7 cellular contexts compared by ENCODE assay signal in the genomic region with DNA sequence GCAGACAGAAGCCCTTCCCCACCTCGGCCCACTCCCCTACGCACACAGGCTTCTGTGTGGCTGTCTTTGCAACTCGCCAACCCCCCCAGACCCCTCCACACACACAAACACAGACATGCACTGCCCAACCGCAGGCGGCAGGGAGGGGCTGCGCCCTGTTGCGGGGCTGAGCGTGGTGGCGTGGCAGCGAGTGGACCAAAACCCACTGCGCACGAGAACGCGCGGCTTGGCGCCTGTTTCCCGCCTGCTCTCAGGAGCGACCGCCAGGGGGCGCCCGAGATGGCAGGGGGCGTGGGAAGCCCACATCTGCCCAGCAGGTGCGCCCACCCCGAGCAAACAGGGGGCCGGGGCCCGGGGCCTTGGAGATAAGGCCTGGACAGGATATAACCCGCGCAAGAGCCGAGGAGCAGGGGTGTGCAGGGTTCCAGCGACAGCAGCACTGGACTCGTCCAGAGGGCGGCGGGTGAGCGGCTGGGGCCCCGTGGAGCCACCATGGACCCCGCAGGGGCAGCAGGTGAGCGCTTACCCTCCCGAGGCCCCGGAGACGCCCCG. TPM values are rescaled to one million over a fixed set of nuclear protein-coding genes. Genes with fewer than 3 reads are reported as not detected.
A peak's percentile ranks its signal among the peaks of the same experiment; 100 is the strongest.
DNase-seq lines count a peak whose midpoint lies in the region; ATAC-seq and TF ChIP-seq lines count a peak whose summit lies in the region.

A gene with protein sequence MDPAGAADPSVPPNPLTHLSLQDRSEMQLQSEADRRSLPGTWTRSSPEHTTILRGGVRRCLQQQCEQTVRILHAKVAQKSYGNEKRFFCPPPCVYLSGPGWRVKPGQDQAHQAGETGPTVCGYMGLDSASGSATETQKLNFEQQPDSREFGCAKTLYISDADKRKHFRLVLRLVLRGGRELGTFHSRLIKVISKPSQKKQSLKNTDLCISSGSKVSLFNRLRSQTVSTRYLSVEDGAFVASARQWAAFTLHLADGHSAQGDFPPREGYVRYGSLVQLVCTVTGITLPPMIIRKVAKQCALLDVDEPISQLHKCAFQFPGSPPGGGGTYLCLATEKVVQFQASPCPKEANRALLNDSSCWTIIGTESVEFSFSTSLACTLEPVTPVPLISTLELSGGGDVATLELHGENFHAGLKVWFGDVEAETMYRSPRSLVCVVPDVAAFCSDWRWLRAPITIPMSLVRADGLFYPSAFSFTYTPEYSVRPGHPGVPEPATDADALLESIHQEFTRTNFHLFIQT (plus strand): TSS at position 410 of the 552 bp plus-strand sequence. CDS start 83 bp downstream, at position 493.

- POLR2A ChIA-PET in HCT116 (lab: Charles Lee), result no interaction called here

- intact Hi-C loops in HCT116 (cut with micrococcal nuclease), result no loop called here

- no peak within 1 kb of the TSS for H3K27ac ChIP-seq in HCT116 (ENCODE audit: low read depth, low read length)

- no peak within 1 kb of the TSS for H3K9ac ChIP-seq in HCT116 (ENCODE audit: low read length)

- ATAC-seq in HCT116, result peak; percentile 82
- no peak for ATAC-seq in HG02981 (IDR thresholded peaks at IDR 0.05; ENCODE audit: unreplicated experiment)

- no peaks in the 10 kb centered on the region for H3K36me3 ChIP-seq in HCT116 (ENCODE audit: control insufficient read depth in 1 of 2, insufficient read depth in 2 of 2, low read length in 2 of 2)

- BruUV-seq in HCT116 (replicated peaks; lab: Mats Ljungman, UMichigan), result no TSS peak

- DNase-seq in HCT116 (ENCODE audit: low read depth, low spot score) (no peak), epithelial cell of esophagus (ENCODE audit: low read depth) (no peak), retinal pigment epithelial cell (ENCODE audit: low read depth) (no peak), NCI-H226 (no peak), KG1 (lab: John Stamatoyannopoulos, UW) (no peak)
- peak; percentile 61 for DNase-seq in activated CD4-positive, alpha-beta T cell treated with anti-CD3 and anti-CD28 coated beads for 48 hours

- CTCF ChIA-PET in HCT116 (lab: Charles Lee), result interaction anchor here (0.7 to 1.0 kb wide), 2 partner anchors 9 to 12 kb away, joined by 3 read pairs; no protein-coding TSS in a partner anchor

- no peaks in the 10 kb centered on the region for H3K9me3 ChIP-seq in HCT116 (ENCODE audit: control insufficient read depth in 1 of 2, insufficient read depth in 1 of 2, low read depth in 1 of 2, low read length in 2 of 2)

- no peaks in the 10 kb centered on the region for H3K9me2 ChIP-seq in HCT116 (ENCODE audit: insufficient read depth)

- H3K4me3 ChIP-seq in HCT116 (replicated peaks in 1 of 2; ENCODE audit: low read depth in 1 of 2, low read length in 2 of 2) (no peak within 1 kb of the TSS), epithelial cell of esophagus (ENCODE audit: low read length) (no peak within 1 kb of the TSS), retinal pigment epithelial cell (ENCODE audit: low read length) (no peak within 1 kb of the TSS)

- no peaks in the 10 kb centered on the region for H4K20me1 ChIP-seq in HCT116 (ENCODE audit: insufficient read depth)

- no peaks in the 10 kb centered on the region for H3K79me2 ChIP-seq in HCT116 (ENCODE audit: insufficient read depth, low read length)

- TF ChIP-seq POLR2A in HCT116 (IDR thresholded peaks at IDR 0.05; ENCODE audit: borderline replicate concordance, extremely low read depth, insufficient read depth, insufficient read length), result no peak

- no peaks in the 10 kb centered on the region for H3K27me3 ChIP-seq in HCT116 (ENCODE audit: insufficient read depth, low read length)

- H2AFZ ChIP-seq in HCT116 (ENCODE audit: low read depth, low read length, poor library complexity, severe bottlenecking), result peak within 1 kb of the TSS; percentile 47

- TF ChIP-seq RAD21 in HCT116 (IDR thresholded peaks at IDR 0.05; ENCODE audit: low read depth), result peak; percentile 30; the same call in 1 of the 2 replicates

- H3K4me2 ChIP-seq in HCT116 (ENCODE audit: low read length), result peak within 1 kb of the TSS; percentile 67

- RAD21 ChIA-PET in HCT116 (lab: Charles Lee; ENCODE audit: low non-redundant PET in 1 of 2, low total read pairs in 2 of 2, uncharacterized antibody in 2 of 2, unreplicated experiment in 2 of 2), result no interaction called here

- H3K4me1 ChIP-seq in HCT116 (ENCODE audit: control insufficient read depth in 1 of 2, insufficient read depth in 2 of 2, low read length in 2 of 2), result peaks cover 4 to 15% of the 10 kb centered on the region in 2 experiments; a peak in 3 of 4 replicates

- peak; percentile 58 to 97 (median 96) for TF ChIP-seq CTCF in HCT116 (IDR thresholded peaks at IDR 0.05 in 2 of 3, conservative IDR thresholded peaks at IDR 0.05 in 1 of 3; ENCODE audit: borderline replicate concordance in 1 of 3, insufficient read depth in 1 of 3, low read depth in 2 of 3, low read length in 2 of 3)
- peak; percentile 68 for TF ChIP-seq CTCF in epithelial cell of esophagus (IDR thresholded peaks at IDR 0.05; ENCODE audit: insufficient read depth, low read depth, low read length, missing control alignments)
- TF ChIP-seq CTCF in retinal pigment epithelial cell (conservative IDR thresholded peaks at IDR 0.05; ENCODE audit: low read depth, low read length), result peak; percentile 78

TF ChIP-seq in HCT116, 20 proteins besides CTCF, POLR2A, EP300 and RAD21:
- TF ChIP-seq, protein P1, sequence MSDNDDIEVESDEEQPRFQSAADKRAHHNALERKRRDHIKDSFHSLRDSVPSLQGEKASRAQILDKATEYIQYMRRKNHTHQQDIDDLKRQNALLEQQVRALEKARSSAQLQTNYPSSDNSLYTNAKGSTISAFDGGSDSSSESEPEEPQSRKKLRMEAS (IDR thresholded peaks at IDR 0.05), result peak; percentile 60; the same call in 1 of the 2 replicates
- no peak for TF ChIP-seq EZH2 (IDR thresholded peaks at IDR 0.05)

RNA-seq across cellular contexts. Expression of the gene that starts here (rescaled TPM):
- total RNA-seq in HCT116 (2021; ENCODE audit: unreplicated experiment), result not detected
- 0.05 and 0.08 TPM in 2 replicates for polyA plus RNA-seq in HCT116 (2012)

Comparison
In these comparisons a context has a peak if more than half of its experiments do, and no peak if none do; other contexts are left out.
1. Peak in ATAC-seq and H3K4me2 ChIP-seq in HCT116; RNA of the gene not detected or under 1 TPM.